ENCODE assay signal across 20 cellular contexts in the genomic region with DNA sequence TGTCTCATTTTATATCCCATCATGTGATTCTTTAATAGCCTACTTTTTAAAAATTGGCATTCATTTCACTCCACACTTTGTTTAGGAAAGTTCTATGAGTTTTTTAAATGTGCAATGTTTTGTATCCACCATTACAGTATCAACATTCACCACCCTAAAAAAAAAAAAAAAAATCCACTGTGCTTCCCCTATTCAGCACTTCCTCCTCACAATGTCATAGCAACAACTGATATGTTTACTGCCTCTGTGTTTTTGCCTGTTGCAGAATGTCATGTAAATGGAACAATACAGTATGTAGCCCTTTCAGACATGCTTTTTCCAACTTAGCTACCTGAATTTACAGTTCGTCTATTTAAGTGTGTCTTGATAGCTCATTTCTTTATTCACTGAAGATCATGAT.
"Had no signal": no experiment of that assay in that cellular context is flagged by ENCODE, and none has a peak within 500 bp of the region (broad histone marks: within the 10 kb centered on the region; RNA-seq: fewer than 3 reads in every experiment).

No MANE protein-coding gene starts in this region.

- H3K4me3 Mint-ChIP-seq: activated CD4-positive, alpha-beta T cell treated with anti-CD3 and anti-CD28 coated beads, Interleukin-2, amount 10 ng/mL, durations not matched to agents 24 days and 14 days; activated CD8-positive, alpha-beta T cell treated with anti-CD3 and anti-CD28 coated beads, Interleukin-2, amount 10 ng/mL, durations not matched to agents 7 days and 5 days; activated naive CD8-positive, alpha-beta T cell treated with anti-CD3 and anti-CD28 coated beads, Interleukin-2, amount 10 ng/mL, durations not matched to agents 7 days and 5 days; activated T-cell treated with anti-CD3 and anti-CD28 coated beads, Interleukin-2, amount 50 U/mL, for 24 hours; neural crest cell had no signal

- H3K4me1 Mint-ChIP-seq: activated CD4-positive, alpha-beta T cell treated with anti-CD3 and anti-CD28 coated beads, Interleukin-2, amount 10 ng/mL, durations not matched to agents 24 days and 14 days; activated naive CD8-positive, alpha-beta T cell treated with anti-CD3 and anti-CD28 coated beads, Interleukin-2, amount 10 ng/mL, durations not matched to agents 7 days and 5 days; neural crest cell had no signal

- DNase-seq: activated CD4-positive, alpha-beta T cell treated with anti-CD3 and anti-CD28 coated beads, Interleukin-2, amount 10 ng/mL, durations not matched to agents 24 days and 14 days; activated CD8-positive, alpha-beta T cell treated with anti-CD3 and anti-CD28 coated beads, Interleukin-2, amount 10 ng/mL, durations not matched to agents 7 days and 5 days; activated naive CD4-positive, alpha-beta T cell treated with Interleukin-2 at 50 U/mL for 16 hours; activated naive CD8-positive, alpha-beta T cell treated with anti-CD3 and anti-CD28 coated beads, Interleukin-2, amount 10 ng/mL, durations not matched to agents 7 days and 5 days; activated T-cell treated with anti-CD3 and anti-CD28 coated beads, Interleukin-2, amount 50 U/mL, for 24 hours; amygdala; dermis blood vessel endothelial cell; effector memory CD4-positive, alpha-beta T cell; heart left ventricle; kidney; left ventricle myocardium inferior; mammary epithelial cell; stimulated activated CD4-positive, alpha-beta T cell treated with anti-CD3 and anti-CD28 coated beads, Interleukin-12 subunit alpha, Interleukin-12 subunit beta, amount 100 ng/mL, for 4 hours; stimulated activated CD4-positive, alpha-beta T cell treated with anti-CD3 and anti-CD28 coated beads, Interleukin-1b, Interleukin-23, amount 100 ng/mL, for 48 hours; stimulated activated CD8-positive, alpha-beta memory T cell treated with anti-CD3 and anti-CD28 coated beads, Interleukin-4, amount 100 ng/mL, for 48 hours; stimulated activated naive CD4-positive, alpha-beta T cell treated with Interleukin-2 at 50 U/mL for 16 hours; thyroid gland had no signal

- H3K9me3 Mint-ChIP-seq: activated CD4-positive, alpha-beta T cell treated with anti-CD3 and anti-CD28 coated beads, Interleukin-2, amount 10 ng/mL, durations not matched to agents 24 days and 14 days had no signal

- H3K27ac Mint-ChIP-seq: activated CD4-positive, alpha-beta T cell treated with anti-CD3 and anti-CD28 coated beads, Interleukin-2, amount 10 ng/mL, durations not matched to agents 24 days and 14 days; activated CD8-positive, alpha-beta T cell treated with anti-CD3 and anti-CD28 coated beads, Interleukin-2, amount 10 ng/mL, durations not matched to agents 7 days and 5 days; activated naive CD8-positive, alpha-beta T cell treated with anti-CD3 and anti-CD28 coated beads, Interleukin-2, amount 10 ng/mL, durations not matched to agents 7 days and 5 days; activated T-cell treated with anti-CD3 and anti-CD28 coated beads, Interleukin-2, amount 50 U/mL, for 24 hours; activated T-helper 2 cell treated with anti-CD3 and anti-CD28 coated beads, Interferon-gamma antibody, Interleukin-2, Interleukin-4, amounts not matched to agents 10 μg/mL and 5 μg/mL and 100 μg/mL, durations not matched to agents 14 hours and 24 hours and 36 hours had no signal

- H3K27me3 Mint-ChIP-seq: activated T-cell treated with anti-CD3 and anti-CD28 coated beads, Interleukin-2, amount 50 U/mL, for 24 hours had no signal

- H3K36me3 Mint-ChIP-seq: activated naive CD8-positive, alpha-beta T cell treated with anti-CD3 and anti-CD28 coated beads, Interleukin-2, amount 10 ng/mL, durations not matched to agents 7 days and 5 days had no signal

- ATAC-seq: activated CD8-positive, alpha-beta T cell treated with anti-CD3 and anti-CD28 coated beads, Interleukin-2, amount 10 ng/mL, durations not matched to agents 7 days and 5 days; gastroesophageal sphincter; heart left ventricle had no signal
